9 cellular contexts compared by ENCODE assay signal in genomic region chr22:42645341-42645937, GRCh38. TPM values are rescaled to one million over a fixed set of nuclear protein-coding genes. Genes with fewer than 3 reads are reported as not detected.
DNase-seq lines count a peak whose midpoint lies in the region; ATAC-seq and TF ChIP-seq lines count a peak whose summit lies in the region.
"Had no signal": no experiment of that assay in that cellular context is flagged by ENCODE, and none has a peak within 500 bp of the region (broad histone marks: within the 10 kb centered on the region; RNA-seq: fewer than 3 reads in every experiment).

No MANE protein-coding gene starts in this region.

- H3K36me3 ChIP-seq in ascending aorta = no peaks in the 10 kb centered on the region
- no peaks in the 10 kb centered on the region for H3K36me3 ChIP-seq in gastrocnemius medialis

- ATAC-seq in right cardiac atrium (peak in 1 of 2 donors; percentile 1), gastrocnemius medialis (peak; percentile 15 to 27), GM21786 (IDR thresholded peaks at IDR 0.05; ENCODE audit: unreplicated experiment) (no peak)

- intact Hi-C loops in ascending aorta (cut with DNase I) = loop anchor here (5.0 to 10.0 kb wide), 2 partner anchors 212 to 349 kb away; partner anchors contain the start of gene ARFGAP3
- intact Hi-C loops in right cardiac atrium (cut with DNase I) = no loop called here
- intact Hi-C loops in gastrocnemius medialis (cut with DNase I; ENCODE audit: low total_unique reads) = loop anchor here (5.0 kb wide), 3 partner anchors 42 to 262 kb away; partner anchors contain the start of gene ARFGAP3

- WGBS in right cardiac atrium = 29% methylated on average over 19 of the region's 19 CpGs

- H3K9me3 ChIP-seq in ascending aorta = no peaks in the 10 kb centered on the region
- no peaks in the 10 kb centered on the region for H3K9me3 ChIP-seq in right cardiac atrium (ENCODE audit: control insufficient read depth, low read length)
- no peaks in the 10 kb centered on the region for H3K9me3 ChIP-seq in gastrocnemius medialis

- in situ Hi-C loops in gastrocnemius medialis (cut with MboI; ENCODE audit: low sequenced_read_pairs in 4 of 4) = no loop called here

- TF ChIP-seq CTCF in ascending aorta (IDR thresholded peaks at IDR 0.05) = no peak
- TF ChIP-seq CTCF in gastrocnemius medialis (IDR thresholded peaks at IDR 0.05 in 4 of 5, conservative IDR thresholded peaks at IDR 0.05 in 1 of 5) = no peak

- DNase-seq in D341Med (ENCODE audit: low spot score) (peak; percentile 34), ascending aorta (ENCODE audit: low spot score in 2 of 2) (no peak), right cardiac atrium (peak in 2 of 3 donors; percentile 71 to 81), gastrocnemius medialis (no peak), NCI-H526 (lab: John Stamatoyannopoulos, UW) (no peak), HPDE6-E6E7 (ENCODE audit: extremely low spot score) (no peak), OCI-M1 (lab: John Stamatoyannopoulos, UW) (no peak)

- H3K4me3 ChIP-seq in ascending aorta (peak overlapping the region; percentile 74 to 97), right cardiac atrium (ENCODE audit: low read length) (peak overlapping the region; percentile 14), gastrocnemius medialis (peak overlapping the region; percentile 44 to 54 (median 48))

- TF ChIP-seq POLR2A in gastrocnemius medialis (IDR thresholded peaks at IDR 0.05) = peak in 1 of 2 donors; percentile 22

- H3K4me1 ChIP-seq in ascending aorta (peaks cover 19 to 64% of the 10 kb centered on the region in 2 donors), right cardiac atrium (ENCODE audit: control insufficient read depth, insufficient read depth, low read length) (peaks cover 36% of the 10 kb centered on the region), gastrocnemius medialis (peaks cover 67 to 71% of the 10 kb centered on the region in 2 donors)

- peak overlapping the region; percentile 88 to 98 for H3K27ac ChIP-seq in ascending aorta
- peak overlapping the region; percentile 91 for H3K27ac ChIP-seq in right cardiac atrium (ENCODE audit: low read length)
- H3K27ac ChIP-seq in gastrocnemius medialis = peak overlapping the region; percentile 92 to 99 (median 98)

- no peaks in the 10 kb centered on the region for H3K27me3 ChIP-seq in ascending aorta
- H3K27me3 ChIP-seq in right cardiac atrium (ENCODE audit: control insufficient read depth, insufficient read depth) = no peaks in the 10 kb centered on the region
- H3K27me3 ChIP-seq in gastrocnemius medialis = no peaks in the 10 kb centered on the region

RNA-seq across cellular contexts. Expression of gene CYB5R3, which starts 3.8 kb away (rescaled TPM):
- total RNA-seq in ascending aorta (455 TPM), right cardiac atrium (100 to 1,000 TPM; 343 to 487 (median 377) TPM), gastrocnemius medialis (100 to 1,000 TPM in 2 of 4 donors, 10 to 100 TPM in 2; 44.3 to 163 (median 105) TPM)
- 322 TPM for polyA plus RNA-seq in right cardiac atrium

RNA-seq across cellular contexts. Expression of gene ATP5MGL, which starts 5.0 kb away (rescaled TPM):
- total RNA-seq in ascending aorta (not detected), right cardiac atrium (1 to 10 TPM in 1 of 4 donors, under 1 TPM in 2, not detected in 1; 0.40 to 1.1 (median 0.47) TPM), gastrocnemius medialis (not detected)
- polyA plus RNA-seq in right cardiac atrium = 0.16 TPM
- total RNA-seq: Daoy had no signal

RNA-seq across cellular contexts. Expression of gene POLDIP3, which starts 30.8 kb away (rescaled TPM):
- 22.9 TPM for total RNA-seq in ascending aorta
- total RNA-seq in right cardiac atrium = 10 to 100 TPM; 33.2 to 44.7 (median 38.7) TPM
- 20.8 TPM for polyA plus RNA-seq in right cardiac atrium
- 10 to 100 TPM; 19.7 to 28.7 (median 23.0) TPM for total RNA-seq in gastrocnemius medialis

Comparison
In these comparisons a context has a peak if more than half of its experiments do, and no peak if none do; other contexts are left out.
1. DNase-seq: peak in D341Med (single experiment) and right cardiac atrium (2 of 3); none in ascending aorta (0 of 2), gastrocnemius medialis (0 of 2), NCI-H526 (0 of 2), HPDE6-E6E7 (single experiment) and OCI-M1 (single experiment).
2. H3K4me3 ChIP-seq: peak in every context shown above with its lines; median percentile 86 in ascending aorta; 48 in gastrocnemius medialis; 14 in right cardiac atrium.
3. intact Hi-C loops: an anchor here in ascending aorta (5.0 to 10.0 kb wide) and gastrocnemius medialis (5.0 kb wide); none called in right cardiac atrium.
4. Peak in every context shown above with its lines, with median percentiles within 50 percentile points of each other: H3K27ac ChIP-seq.